In genomic region chr5:141465351-141465750, GRCh38 we compare ENCODE assay signal across 25 cellular contexts. TPM values are rescaled to one million over a fixed set of nuclear protein-coding genes. Genes with fewer than 3 reads are reported as not detected.
DNase-seq lines count a peak whose midpoint lies in the region; ATAC-seq, FAIRE-seq and TF ChIP-seq lines count a peak whose summit lies in the region.
"Had no signal": no experiment of that assay in that cellular context is flagged by ENCODE, and none has a peak within 500 bp of the region (broad histone marks: within the 10 kb centered on the region; RNA-seq: fewer than 3 reads in every experiment).

No MANE protein-coding gene starts in this region.

- no peak overlapping the region for H2AK5ac ChIP-seq in IMR-90 (ENCODE audit: low read depth, low read length)

- H3K14ac ChIP-seq in IMR-90 (replicated peaks; ENCODE audit: low read depth, low read length), result no peak overlapping the region

- H3K9me1 ChIP-seq in IMR-90 (ENCODE audit: insufficient read depth, low read length), result no peaks in the 10 kb centered on the region

- H3K4me3 Mint-ChIP-seq in astrocyte (ENCODE audit: unreplicated experiment), result no peak overlapping the region
- H3K4me3 Mint-ChIP-seq: CD4-positive, CD25-positive, alpha-beta regulatory T cell; IgD-negative memory B cell had no signal

- H3K27ac ChIP-seq in IMR-90 (ENCODE audit: insufficient read depth, low read length) (no peak overlapping the region), astrocyte (ENCODE audit: low read depth, low read length) (peak overlapping the region; percentile 6), RWPE1 (no peak overlapping the region)
- H3K27ac ChIP-seq: 22Rv1 had no signal

- no peak overlapping the region for H2BK5ac ChIP-seq in IMR-90 (ENCODE audit: low read depth, low read length, poor library complexity, severe bottlenecking)

- no peak overlapping the region for H2BK20ac ChIP-seq in IMR-90 (ENCODE audit: low read depth, low read length)

- no peak overlapping the region for H4K91ac ChIP-seq in IMR-90 (ENCODE audit: insufficient read depth, low read depth, low read length)

- DNase-seq in AG10803 (ENCODE audit: low read depth) (peak; percentile 76), IMR-90 (peak; percentile 41), astrocyte (ENCODE audit: low read depth) (peak; percentile 70), kidney tubule cell (ENCODE audit: low spot score) (peak; percentile 33), epidermal melanocyte (ENCODE audit: insufficient read length, low spot score) (no peak), RWPE1 (ENCODE audit: low spot score) (no peak)
- DNase-seq: BE2C; CD4-positive, CD25-positive, alpha-beta regulatory T cell; COR-L47; GF-D8; Karpas-422; MG63; NCI-H1048; NCI-H1436; NCI-H1930; NCI-H2171; NCI-H446; RPMI8226 had no signal

- no peak overlapping the region for H3K18ac ChIP-seq in IMR-90 (ENCODE audit: low read depth, low read length)

- H3K23ac ChIP-seq in IMR-90 (ENCODE audit: low read depth, low read length), result no peak overlapping the region

- no peaks in the 10 kb centered on the region for H3K27me3 Mint-ChIP-seq in astrocyte (ENCODE audit: low read depth, unreplicated experiment)

- TF ChIP-seq POLR2A in IMR-90 (IDR thresholded peaks at IDR 0.05; ENCODE audit: low read depth, low read length), result no peak

- H2BK15ac ChIP-seq in IMR-90 (ENCODE audit: low read depth, low read length), result no peak overlapping the region

- H3K27ac Mint-ChIP-seq in astrocyte (ENCODE audit: unreplicated experiment), result peak overlapping the region; percentile 56
- H3K27ac Mint-ChIP-seq: CD4-positive, CD25-positive, alpha-beta regulatory T cell; IgD-negative memory B cell had no signal

- H3K4ac ChIP-seq in IMR-90 (ENCODE audit: low read depth, low read length), result no peak overlapping the region

- H3K27me3 ChIP-seq in IMR-90 (ENCODE audit: control insufficient read depth, insufficient read depth, low read length) (no peaks in the 10 kb centered on the region), astrocyte (ENCODE audit: insufficient read depth, low read length) (no peaks in the 10 kb centered on the region)
- H3K27me3 ChIP-seq: BE2C, MG63 had no signal

- POLR2A ChIA-PET in IMR-90 (lab: Charles Lee; ENCODE audit: unreplicated experiment) (no interaction called here), RWPE1 (lab: Yijun Ruan, JAX; ENCODE audit: low non-redundant PET) (no interaction called here)

- H3K4me3 ChIP-seq in AG10803 (ENCODE audit: low read length) (no peak overlapping the region), IMR-90 (ENCODE audit: insufficient read depth, low read depth, low read length) (no peak overlapping the region), astrocyte (ENCODE audit: insufficient read depth, low read depth, low read length) (no peak overlapping the region)
- H3K4me3 ChIP-seq: GM12878, MG63 had no signal

- no peak overlapping the region for H3K4me2 ChIP-seq in IMR-90 (ENCODE audit: low read depth, low read length)
- H3K4me2 ChIP-seq in astrocyte (ENCODE audit: low read length), result no peak overlapping the region

- CTCF ChIA-PET in IMR-90 (lab: Yijun Ruan, JAX), result interaction anchor here (0.6 to 1.1 kb wide), 3 partner anchors 58 to 127 kb away, joined by 3 to 6 read pairs (median 5); no protein-coding TSS in a partner anchor
- CTCF ChIA-PET in RWPE1 (lab: Yijun Ruan, JAX), result interaction anchor here (0.6 to 2.1 kb wide), 2 partner anchors 59 to 135 kb away, joined by 3 to 7 read pairs; no protein-coding TSS in a partner anchor

- peaks cover 5% of the 10 kb centered on the region for H3K36me3 Mint-ChIP-seq in astrocyte (ENCODE audit: low read depth, unreplicated experiment)
- H3K36me3 Mint-ChIP-seq: CD4-positive, CD25-positive, alpha-beta regulatory T cell had no signal

- H4K5ac ChIP-seq in IMR-90 (ENCODE audit: low read depth, low read length), result no peak overlapping the region

- H4K20me1 ChIP-seq in IMR-90 (ENCODE audit: insufficient read depth, low read length) (no peaks in the 10 kb centered on the region), astrocyte (ENCODE audit: insufficient read depth, low read length) (peaks cover 13% of the 10 kb centered on the region)

- peaks cover 13% of the 10 kb centered on the region for H3K79me2 ChIP-seq in astrocyte (ENCODE audit: insufficient read depth, low read length)

- H3K79me1 ChIP-seq in IMR-90 (ENCODE audit: low read depth in 1 of 2, low read length in 2 of 2), result peaks cover under 1 to 6% of the 10 kb centered on the region in 2 experiments; a peak in 2 of 4 replicates

- intact Hi-C loops in IMR-90 (cut with micrococcal nuclease), result no loop called here

- no peak for FAIRE-seq in astrocyte (lab: Jason Lieb, UNC)
- FAIRE-seq: GM12878, GM19239, HTR-8/SVneo had no signal

- H3K4me1 Mint-ChIP-seq in astrocyte (ENCODE audit: low read depth, unreplicated experiment), result peaks cover 11% of the 10 kb centered on the region
- H3K4me1 Mint-ChIP-seq: CD4-positive, CD25-positive, alpha-beta regulatory T cell; IgD-negative memory B cell had no signal

- H4K8ac ChIP-seq in IMR-90 (ENCODE audit: low read depth in 2 of 2, low read length in 2 of 2), result no peak overlapping the region

- no peak for ATAC-seq in IMR-90 (ENCODE audit: low read depth)
- ATAC-seq in GM18517 (IDR thresholded peaks at IDR 0.05; ENCODE audit: unreplicated experiment), result no peak
- ATAC-seq in GM21390 (IDR thresholded peaks at IDR 0.05; ENCODE audit: unreplicated experiment), result no peak
- ATAC-seq: GM12878 had no signal

- H3K9ac ChIP-seq in IMR-90 (ENCODE audit: low read depth, low read length) (no peak overlapping the region), astrocyte (ENCODE audit: low read length) (no peak overlapping the region)

- no peak overlapping the region for H2BK120ac ChIP-seq in IMR-90 (ENCODE audit: low read depth, low read length)

- no peaks in the 10 kb centered on the region for H3K4me1 ChIP-seq in IMR-90 (ENCODE audit: control insufficient read depth, insufficient read depth, low read length)
- no peaks in the 10 kb centered on the region for H3K4me1 ChIP-seq in astrocyte (ENCODE audit: insufficient read depth, low read length)

- dilution Hi-C loops in IMR-90 (cut with HindIII; ENCODE audit: low sequenced_read_pairs, unreplicated experiment), result no loop called here

- BruUV-seq in IMR-90 (replicated peaks; lab: Mats Ljungman, UMichigan), result no TSS peak

- H3K36me3 ChIP-seq in IMR-90 (ENCODE audit: control insufficient read depth, insufficient read depth, low read length), result no peaks in the 10 kb centered on the region
- H3K36me3 ChIP-seq in astrocyte (ENCODE audit: insufficient read depth, low read length), result no peaks in the 10 kb centered on the region
- H3K36me3 ChIP-seq: BE2C, MG63 had no signal

- TF ChIP-seq RAD21 in IMR-90 (IDR thresholded peaks at IDR 0.05; ENCODE audit: low read length), result no peak

- H3K9me3 ChIP-seq in IMR-90 (ENCODE audit: control insufficient read depth, insufficient read depth, low read length) (no peaks in the 10 kb centered on the region), astrocyte (ENCODE audit: insufficient read depth, low read depth, low read length) (no peaks in the 10 kb centered on the region)
- H3K9me3 ChIP-seq: BE2C had no signal

- no peak for TF ChIP-seq CTCF in AG10803 (conservative IDR thresholded peaks at IDR 0.05; ENCODE audit: low read length)
- TF ChIP-seq CTCF in IMR-90 (conservative IDR thresholded peaks at IDR 0.05; ENCODE audit: low read depth, low read length), result no peak
- TF ChIP-seq CTCF in astrocyte (IDR thresholded peaks at IDR 0.05; ENCODE audit: insufficient read depth, low read depth, low read length), result no peak
- TF ChIP-seq CTCF in RWPE1 (conservative IDR thresholded peaks at IDR 0.05; ENCODE audit: low read depth), result no peak

- no peak overlapping the region for H3K56ac ChIP-seq in IMR-90 (ENCODE audit: extremely low read depth, insufficient read depth, low read length)

- no peaks in the 10 kb centered on the region for H3K9me3 Mint-ChIP-seq in astrocyte (ENCODE audit: unreplicated experiment)

- 100% methylated on average over 1 of the region's 3 CpGs; no CpG with 5 or more reads in 1 of the 2 experiments for WGBS in IMR-90 (ENCODE audit: extremely low coverage in 2 of 2, insufficient read length in 1 of 2), 2 experiments

- no peak overlapping the region for H2AFZ ChIP-seq in IMR-90 (replicated peaks; ENCODE audit: low read length, poor library complexity)
- H2AFZ ChIP-seq in astrocyte (ENCODE audit: low read depth, low read length), result no peak overlapping the region

- in situ Hi-C loops in IMR-90 (cut with MboI; ENCODE audit: low sequenced_read_pairs), result no loop called here

- no peak overlapping the region for H2AK9ac ChIP-seq in IMR-90 (replicated peaks; ENCODE audit: low read depth, low read length, poor library complexity)

TF ChIP-seq in IMR-90, 13 proteins besides CTCF, POLR2A, EP300 and RAD21:
- TF ChIP-seq BHLHE40 (IDR thresholded peaks at IDR 0.05; ENCODE audit: low read depth, low read length) (no peak), CHD1 (IDR thresholded peaks at IDR 0.05; ENCODE audit: low read depth, low read length) (no peak), MAFK (IDR thresholded peaks at IDR 0.05; ENCODE audit: low read depth, low read length) (no peak)

RNA-seq across cellular contexts. Expression of gene PCDHGC3, which starts 10.4 kb away (rescaled TPM):
- total RNA-seq in IMR-90 (2012; rRNA removed) (21.1 and 21.9 TPM in 2 replicates), astrocyte (84.7 and 100.0 TPM in 2 replicates)
- polyA plus RNA-seq in IMR-90 (2012; rRNA removed), result 58.9 and 72.1 TPM in 2 replicates
- polyA plus RNA-seq in IMR-90 (2012; cell fraction: cytosol; rRNA removed), result 70.3 and 79.6 TPM in 2 replicates
- polyA plus RNA-seq in IMR-90 (2012; cell fraction: nucleus; rRNA removed; ENCODE audit: low replicate concordance), result 18.5 and 26.3 TPM in 2 replicates

RNA-seq across cellular contexts. Expression of gene PCDHGC4, which starts 19.5 kb away (rescaled TPM):
- total RNA-seq in IMR-90 (2012; rRNA removed), result 1.1 and 1.6 TPM in 2 replicates
- polyA plus RNA-seq in IMR-90 (2012; rRNA removed), result 0.60 and 0.65 TPM in 2 replicates
- polyA plus RNA-seq in IMR-90 (2012; cell fraction: cytosol; rRNA removed), result 0.12 and 0.24 TPM in 2 replicates
- polyA plus RNA-seq in IMR-90 (2012; cell fraction: nucleus; rRNA removed; ENCODE audit: low replicate concordance), result 4.4 and 5.1 TPM in 2 replicates
- total RNA-seq in astrocyte, result 6.6 and 7.4 TPM in 2 replicates
- total RNA-seq: CD4-positive, CD25-positive, alpha-beta regulatory T cell had no signal
- polyA plus RNA-seq: CD4-positive, CD25-positive, alpha-beta regulatory T cell; IgD-negative memory B cell had no signal

RNA-seq across cellular contexts. Expression of gene PCDHGC5, which starts 23.5 kb away (rescaled TPM):
- total RNA-seq in IMR-90 (2012; rRNA removed), result 2.5 and 2.9 TPM in 2 replicates
- polyA plus RNA-seq in IMR-90 (2012; rRNA removed), result 3.8 TPM in 2 replicates
- polyA plus RNA-seq in IMR-90 (2012; cell fraction: cytosol; rRNA removed), result 2.5 and 3.2 TPM in 2 replicates
- polyA plus RNA-seq in IMR-90 (2012; cell fraction: nucleus; rRNA removed; ENCODE audit: low replicate concordance), result 11.1 and 15.3 TPM in 2 replicates
- total RNA-seq in astrocyte, result 7.7 and 10.9 TPM in 2 replicates
- total RNA-seq: CD4-positive, CD25-positive, alpha-beta regulatory T cell had no signal
- polyA plus RNA-seq: CD4-positive, CD25-positive, alpha-beta regulatory T cell; IgD-negative memory B cell had no signal

RNA-seq across cellular contexts. Expression of gene PCDHGA12, which starts 35.0 kb away (rescaled TPM):
- total RNA-seq in IMR-90 (2012; rRNA removed) (8.8 and 9.7 TPM in 2 replicates), astrocyte (1.2 and 1.6 TPM in 2 replicates)
- 7.9 and 9.2 TPM in 2 replicates for polyA plus RNA-seq in IMR-90 (2012; rRNA removed)
- polyA plus RNA-seq in IMR-90 (2012; cell fraction: cytosol; rRNA removed), result 8.7 and 9.5 TPM in 2 replicates
- polyA plus RNA-seq in IMR-90 (2012; cell fraction: nucleus; rRNA removed; ENCODE audit: low replicate concordance), result 5.9 and 6.2 TPM in 2 replicates
- total RNA-seq: CD4-positive, CD25-positive, alpha-beta regulatory T cell had no signal
- polyA plus RNA-seq: CD4-positive, CD25-positive, alpha-beta regulatory T cell had no signal

RNA-seq across cellular contexts. Expression of gene PCDHGA11, which starts 44.5 kb away (rescaled TPM):
- total RNA-seq in IMR-90 (2012; rRNA removed), result 5.4 and 5.8 TPM in 2 replicates
- polyA plus RNA-seq in IMR-90 (2012; rRNA removed), result 6.9 and 7.5 TPM in 2 replicates
- polyA plus RNA-seq in IMR-90 (2012; cell fraction: cytosol; rRNA removed), result 5.3 and 6.0 TPM in 2 replicates
- 4.7 and 5.2 TPM in 2 replicates for polyA plus RNA-seq in IMR-90 (2012; cell fraction: nucleus; rRNA removed; ENCODE audit: low replicate concordance)
- total RNA-seq in astrocyte, result 5.3 and 5.8 TPM in 2 replicates
- total RNA-seq: CD4-positive, CD25-positive, alpha-beta regulatory T cell had no signal
- polyA plus RNA-seq: CD4-positive, CD25-positive, alpha-beta regulatory T cell had no signal

Comparison
In these comparisons a context has a peak if more than half of its experiments do, and no peak if none do; other contexts are left out.
1. DNase-seq: peak in AG10803 (single experiment), IMR-90 (single experiment), astrocyte (single experiment) and kidney tubule cell (single experiment); none in epidermal melanocyte (single experiment) and RWPE1 (single experiment).